12 cellular contexts compared by ENCODE assay signal in genomic region chr2:48131503-48132293, GRCh38.
DNase-seq lines count a peak whose midpoint lies in the region; ATAC-seq, FAIRE-seq and TF ChIP-seq lines count a peak whose summit lies in the region.
"Had no signal": no experiment of that assay in that cellular context is flagged by ENCODE, and none has a peak within 500 bp of the region (broad histone marks: within the 10 kb centered on the region; RNA-seq: fewer than 3 reads in every experiment).

No MANE protein-coding gene starts in this region.

- H3K27me3 ChIP-seq in HepG2 (ENCODE audit: control insufficient read depth in 1 of 2, insufficient read depth in 2 of 2, low read length in 2 of 2) (peaks cover 0 to 11% of the 10 kb centered on the region in 2 experiments; a peak in 2 of 5 replicates), right lobe of liver (no peaks in the 10 kb centered on the region)

- no peak for TF ChIP-seq RAD21 in HepG2 (CRISPR knock-in tag; IDR thresholded peaks at IDR 0.05)

- no peaks in the 10 kb centered on the region for H3K9me3 ChIP-seq in HepG2 (ENCODE audit: low read length)
- no peaks in the 10 kb centered on the region for H3K9me3 ChIP-seq in right lobe of liver

- no peak overlapping the region for H3K9ac ChIP-seq in HepG2 (ENCODE audit: insufficient read depth, low read depth, low read length)

- H3K4me1 ChIP-seq in HepG2 (ENCODE audit: insufficient read depth, low read length) (no peaks in the 10 kb centered on the region), right lobe of liver (no peaks in the 10 kb centered on the region)

- in situ Hi-C loops in HepG2 (cut with HindIII; ENCODE audit: extremely low pct_ligation_motif_present, low pct_unique_long_range_greater_than_20kb), result no loop called here

- POLR2A ChIA-PET in HepG2 (lab: Yijun Ruan, JAX), result no interaction called here

- TF ChIP-seq EP300 in HepG2 (IDR thresholded peaks at IDR 0.05; ENCODE audit: low read depth in 2 of 2, low read length in 2 of 2), result no peak
- TF ChIP-seq EP300 in HepG2 (CRISPR knock-in tag; IDR thresholded peaks at IDR 0.05; ENCODE audit: borderline replicate concordance), result no peak

- no peak overlapping the region for H3K4me2 ChIP-seq in HepG2 (ENCODE audit: low read depth, low read length)

- no TSS peak for BruUV-seq in HepG2 (replicated peaks; lab: Mats Ljungman, UMichigan)

- H3K4me3 ChIP-seq in HepG2 (replicated peaks in 1 of 3; ENCODE audit: insufficient read depth in 1 of 3, low read depth in 2 of 3, low read length in 3 of 3), result no peak overlapping the region
- H3K4me3 ChIP-seq in right lobe of liver, result no peak overlapping the region

- FAIRE-seq in HepG2 (lab: Jason Lieb, UNC), result no peak
- FAIRE-seq: GM12891 had no signal

- H3K27ac ChIP-seq in HepG2 (ENCODE audit: extremely low read length, insufficient read depth, low read length), result no peak overlapping the region
- H3K27ac ChIP-seq in right lobe of liver, result no peak overlapping the region
- H3K27ac ChIP-seq in angular gyrus (ENCODE audit: low read depth, low read length), result peak overlapping the region; percentile 63
- peak overlapping the region; percentile 66 for H3K27ac ChIP-seq in temporal lobe (ENCODE audit: low read depth, low read length)

- TF ChIP-seq CTCF in HepG2 (CRISPR knock-in tag; IDR thresholded peaks at IDR 0.05) (no peak), right lobe of liver (IDR thresholded peaks at IDR 0.05) (no peak)

- no peaks in the 10 kb centered on the region for H3K79me2 ChIP-seq in HepG2 (ENCODE audit: insufficient read depth, low read length)

- no peaks in the 10 kb centered on the region for H4K20me1 ChIP-seq in HepG2 (ENCODE audit: insufficient read depth, low read length)

- intact Hi-C loops in HepG2 (cut with micrococcal nuclease; ENCODE audit: unreplicated experiment) (no loop called here), right lobe of liver (cut with DNase I) (no loop called here)

- no peak overlapping the region for H2AFZ ChIP-seq in HepG2 (ENCODE audit: low read length)

- 33% methylated on average over 6 of the region's 6 CpGs for WGBS in HepG2 (ENCODE audit: low lambda C conversion rate)
- 79% methylated on average over 6 of the region's 6 CpGs for WGBS in right lobe of liver (ENCODE audit: insufficient coverage, low coverage, low lambda C conversion rate, missing lambda C conversion rate)

- TF ChIP-seq POLR2A in HepG2 (IDR thresholded peaks at IDR 0.05; ENCODE audit: insufficient read depth in 1 of 2, low read depth in 2 of 2, low read length in 2 of 2) (no peak), right lobe of liver (IDR thresholded peaks at IDR 0.05) (no peak)

- H3K36me3 ChIP-seq in HepG2 (replicated peaks in 1 of 2; ENCODE audit: control insufficient read depth in 1 of 2, insufficient read depth in 2 of 2, low read length in 2 of 2) (no peaks in the 10 kb centered on the region), right lobe of liver (no peaks in the 10 kb centered on the region)

- CTCF ChIA-PET in HepG2 (lab: Yijun Ruan, JAX; ENCODE audit: low intra/inter-chr PET ratio, low total read pairs), result no interaction called here

- no peak for ATAC-seq in HepG2
- ATAC-seq in right lobe of liver, result no peak
- ATAC-seq in GM21528 (IDR thresholded peaks at IDR 0.05; ENCODE audit: low FRiP score, unreplicated experiment), result no peak

- DNase-seq in HepG2 (ENCODE audit: low spot score) (no peak), right lobe of liver (no peak), fibroblast of the conjunctiva (ENCODE audit: low read depth) (peak; percentile 51), T-helper 9 cell (no peak)
- DNase-seq in activated CD4-positive, alpha-beta T cell treated with anti-CD3 and anti-CD28 coated beads, Interleukin-2, amount 50 U/mL, for 48 hours, result no peak
- DNase-seq: activated CD4-positive, CD25-positive, alpha-beta regulatory T cell; MM.1S; stimulated activated CD4-positive, alpha-beta T cell treated with anti-CD3 and anti-CD28 coated beads, Interleukin-2, amount 100 ng/mL, for 24 hours had no signal

TF ChIP-seq in HepG2, 621 proteins besides CTCF, POLR2A, EP300 and RAD21:
- peak; percentile 62; the same call in 1 of the 2 replicates for TF ChIP-seq RFX3 (CRISPR knock-in tag; IDR thresholded peaks at IDR 0.05)
- no peak for TF ChIP-seq ZNF484 (CRISPR knock-in tag; IDR thresholded peaks at IDR 0.05; ENCODE audit: borderline replicate concordance, low read depth)
- TF ChIP-seq PRPF4 (IDR thresholded peaks at IDR 0.05; ENCODE audit: low read depth, low read length, poor library complexity, severe bottlenecking), result no peak
- peak; percentile 64 for TF ChIP-seq RFX1 (IDR thresholded peaks at IDR 0.05)
- no peak for TF ChIP-seq PTBP1 (IDR thresholded peaks at IDR 0.05; ENCODE audit: low read depth, low read length, poor library complexity, severe bottlenecking)
- TF ChIP-seq, protein P1, sequence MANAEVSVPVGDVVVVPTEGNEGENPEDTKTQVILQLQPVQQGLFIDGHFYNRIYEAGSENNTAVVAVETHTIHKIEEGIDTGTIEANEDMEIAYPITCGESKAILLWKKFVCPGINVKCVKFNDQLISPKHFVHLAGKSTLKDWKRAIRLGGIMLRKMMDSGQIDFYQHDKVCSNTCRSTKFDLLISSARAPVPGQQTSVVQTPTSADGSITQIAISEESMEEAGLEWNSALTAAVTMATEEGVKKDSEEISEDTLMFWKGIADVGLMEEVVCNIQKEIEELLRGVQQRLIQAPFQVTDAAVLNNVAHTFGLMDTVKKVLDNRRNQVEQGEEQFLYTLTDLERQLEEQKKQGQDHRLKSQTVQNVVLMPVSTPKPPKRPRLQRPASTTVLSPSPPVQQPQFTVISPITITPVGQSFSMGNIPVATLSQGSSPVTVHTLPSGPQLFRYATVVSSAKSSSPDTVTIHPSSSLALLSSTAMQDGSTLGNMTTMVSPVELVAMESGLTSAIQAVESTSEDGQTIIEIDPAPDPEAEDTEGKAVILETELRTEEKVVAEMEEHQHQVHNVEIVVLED (CRISPR knock-in tag; IDR thresholded peaks at IDR 0.05; ENCODE audit: borderline replicate concordance), result no peak
- no peak for TF ChIP-seq ZNF674 (CRISPR knock-in tag; IDR thresholded peaks at IDR 0.05; ENCODE audit: low read depth)
- TF ChIP-seq TBX2 (CRISPR knock-in tag; IDR thresholded peaks at IDR 0.05; ENCODE audit: borderline replicate concordance), result no peak
- no peak for TF ChIP-seq ZNF878 (CRISPR knock-in tag; IDR thresholded peaks at IDR 0.05)
TF ChIP-seq in HepG2: peak in this region for 2.

Comparison
In these comparisons a context has a peak if more than half of its experiments do, and no peak if none do; other contexts are left out.
1. H3K27ac ChIP-seq: peak in angular gyrus (single experiment) and temporal lobe (single experiment); none in HepG2 (single experiment) and right lobe of liver (0 of 3).